14 cellular contexts compared by ENCODE assay signal in the genomic region with DNA sequence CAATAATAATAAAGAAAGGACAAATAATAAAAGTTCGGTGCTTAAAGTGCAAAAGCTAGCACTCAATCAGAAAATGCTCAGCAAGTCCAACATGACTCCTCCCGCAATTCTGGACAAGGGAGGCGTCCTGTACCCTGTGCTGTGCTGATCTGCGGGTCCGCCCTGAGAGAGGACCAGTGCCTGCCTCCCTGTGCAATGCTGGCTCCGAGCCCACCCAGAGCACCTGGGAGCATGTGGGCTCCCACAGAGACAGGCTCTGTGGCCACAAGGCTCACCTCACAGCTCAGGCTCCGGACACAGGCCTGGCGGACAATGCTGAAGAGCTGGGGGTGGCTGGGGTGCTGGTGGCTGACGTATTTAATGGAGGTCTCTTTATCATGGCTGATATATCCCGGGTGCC. TPM values are rescaled to one million over a fixed set of nuclear protein-coding genes. Genes with fewer than 3 reads are reported as not detected.
A peak's percentile ranks its signal among the peaks of the same experiment; 100 is the strongest.
DNase-seq lines count a peak whose midpoint lies in the region.
"Had no signal": no experiment of that assay in that cellular context is flagged by ENCODE, and none has a peak within 500 bp of the region (broad histone marks: within the 10 kb centered on the region; RNA-seq: fewer than 3 reads in every experiment).

No MANE protein-coding gene starts in this region.

- peak; percentile 28 for DNase-seq in H7
- peak; percentile 62 for DNase-seq in cerebellum (ENCODE audit: low spot score)
- DNase-seq in posterior vena cava (ENCODE audit: low spot score): peak; percentile 68
- DNase-seq in CD1c-positive myeloid dendritic cell (ENCODE audit: extremely low spot score): no peak
- no peak for DNase-seq in Kasumi-1 (lab: John Stamatoyannopoulos, UW)
- DNase-seq in activated CD4-positive, CD25-positive, alpha-beta regulatory T cell treated with anti-CD3 and anti-CD28 coated beads, Interleukin-2, amount 50 U/mL, for 72 hours: no peak
- DNase-seq: ACHN; BE2C; Calu3; CD8-positive, alpha-beta T cell; DMS79 treated with DMSO at 0.1 percent for 48 hours; HCEC 1CT; KBM-7 had no signal

- no peak overlapping the region for H3K4me3 ChIP-seq in H7 (ENCODE audit: insufficient read depth, low read depth, low read length)
- H3K4me3 ChIP-seq: GM12878 had no signal

- H3K27me3 ChIP-seq in H7 (ENCODE audit: control insufficient read depth, insufficient read depth, low read length): no peaks in the 10 kb centered on the region
- H3K27me3 ChIP-seq: BE2C had no signal

- intact Hi-C loops in posterior vena cava (cut with DNase I): no loop called here

- peaks cover 51% of the 10 kb centered on the region for H3K36me3 ChIP-seq in H7 (replicated peaks; ENCODE audit: control insufficient read depth, insufficient read depth, low read length)

RNA-seq across cellular contexts. Expression of a gene that starts 11.1 kb away (rescaled TPM):
- 36.4 and 42.9 TPM in 2 replicates for total RNA-seq in H7 (2014; rRNA removed; shearing (Covaris generic))
- 60.1 TPM for total RNA-seq in cerebellum
- 10 to 100 TPM; 37.9 to 53.5 TPM for total RNA-seq in posterior vena cava

RNA-seq across cellular contexts. Expression of a gene that starts 19.8 kb away (rescaled TPM):
- total RNA-seq in H7 (2014; rRNA removed; shearing (Covaris generic)): 0.17 TPM in 1 of 2 replicates, not detected in the other
- total RNA-seq in cerebellum (6.8 TPM), posterior vena cava (1 to 10 TPM; 2.9 to 4.4 TPM)

RNA-seq across cellular contexts. Expression of a gene that starts 55.1 kb away (rescaled TPM):
- 106 and 125 TPM in 2 replicates for total RNA-seq in H7 (2014; rRNA removed; shearing (Covaris generic))
- 66.7 TPM for total RNA-seq in cerebellum
- total RNA-seq in posterior vena cava: 10 to 100 TPM; 45.3 to 54.6 TPM

Comparison
In these comparisons a context has a peak if more than half of its experiments do, and no peak if none do; other contexts are left out.
1. DNase-seq: peak in H7 (single experiment), cerebellum (single experiment) and posterior vena cava (single experiment); none in CD1c-positive myeloid dendritic cell (single experiment), Kasumi-1 (0 of 2) and activated CD4-positive, CD25-positive, alpha-beta regulatory T cell treated with anti-CD3 and anti-CD28 coated beads, Interleukin-2, amount 50 U/mL, for 72 hours (single experiment).